In the genomic region with DNA sequence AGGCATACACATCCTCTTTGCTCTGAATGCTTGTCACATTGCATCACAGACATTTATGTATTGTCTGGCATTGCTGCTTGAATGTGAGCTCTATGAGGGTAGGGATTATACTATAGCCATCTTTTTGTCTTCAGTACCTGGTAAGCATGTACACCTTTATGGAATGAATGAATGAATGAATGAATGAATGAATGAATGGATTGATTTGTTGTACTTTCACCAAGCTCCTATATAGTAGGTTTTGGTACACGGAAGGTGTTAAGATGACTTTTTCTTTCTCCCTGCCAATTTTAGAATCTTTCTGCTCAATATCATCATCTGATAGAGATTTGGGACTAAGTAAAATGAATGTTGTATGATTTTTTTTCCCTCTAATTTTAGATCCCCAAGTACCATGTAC, we compare ENCODE assay signal across 25 cellular contexts. TPM values are rescaled to one million over a fixed set of nuclear protein-coding genes. Genes with fewer than 3 reads are reported as not detected.
"Had no signal": no experiment of that assay in that cellular context is flagged by ENCODE, and none has a peak within 500 bp of the region (broad histone marks: within the 10 kb centered on the region; RNA-seq: fewer than 3 reads in every experiment).

No MANE protein-coding gene starts in this region.

- H3K9me3 ChIP-seq: lower lobe of right lung, neutrophil, right atrium auricular region, right lobe of liver, stomach, testis, thyroid gland, transverse colon, upper lobe of right lung had no signal

- H3K36me3 Mint-ChIP-seq: naive thymus-derived CD8-positive, alpha-beta T cell; neural progenitor cell; stimulated activated naive B cell treated with anti-CD40 and anti-IgM and Interleukin-4, amounts not matched to agents 10 μg/mL and 1 μg/mL and 100 μg/mL, for 72 hours had no signal

- H3K4me1 ChIP-seq: lower lobe of right lung, parathyroid adenoma, right lobe of liver, testis, thyroid gland, transverse colon, upper lobe of right lung had no signal

- H3K4me2 ChIP-seq: hepatocyte, neural progenitor cell had no signal

- H3K27me3 ChIP-seq: hepatocyte, neural progenitor cell, right atrium auricular region, right lobe of liver, stomach, testis, thyroid gland, transverse colon, upper lobe of right lung had no signal

- ATAC-seq: lower lobe of right lung; naive thymus-derived CD8-positive, alpha-beta T cell; right lobe of liver; stimulated activated naive B cell treated with anti-CD40 and anti-IgM and Interleukin-4, amounts not matched to agents 10 μg/mL and 1 μg/mL and 100 μg/mL, for 72 hours; stimulated activated naive CD8-positive, alpha-beta T cell treated with anti-CD3 and anti-CD28 coated beads, Interleukin-15, Interleukin-2, amounts not matched to agents 100 U/mL and 50 U/mL, for 24 hours; upper lobe of right lung had no signal

- H3K27ac ChIP-seq: hepatocyte, lower lobe of right lung, neural progenitor cell, neutrophil, parathyroid adenoma, right lobe of liver, stomach, testis, thyroid gland, transverse colon, upper lobe of right lung had no signal

- H3K4me3 Mint-ChIP-seq: naive thymus-derived CD8-positive, alpha-beta T cell; nephron; neural progenitor cell; stimulated activated naive B cell treated with anti-CD40 and anti-IgM and Interleukin-4, amounts not matched to agents 10 μg/mL and 1 μg/mL and 100 μg/mL, for 72 hours had no signal

- H3K79me2 ChIP-seq: hepatocyte, parathyroid adenoma had no signal

- H3K4me3 ChIP-seq: hepatocyte, lower lobe of right lung, neural progenitor cell, right atrium auricular region, right lobe of liver, stomach, testis, thyroid gland, transverse colon, upper lobe of right lung had no signal

- H2AFZ ChIP-seq: hepatocyte, neural progenitor cell, parathyroid adenoma had no signal

- H3K36me3 ChIP-seq: lower lobe of right lung, neural progenitor cell, neutrophil, right atrium auricular region, right lobe of liver, stomach, thyroid gland, transverse colon, upper lobe of right lung had no signal

- H3K9ac ChIP-seq: neural progenitor cell, parathyroid adenoma had no signal

- H3K9me3 Mint-ChIP-seq: naive thymus-derived CD8-positive, alpha-beta T cell; nephron; neural progenitor cell; stimulated activated naive B cell treated with anti-CD40 and anti-IgM and Interleukin-4, amounts not matched to agents 10 μg/mL and 1 μg/mL and 100 μg/mL, for 72 hours had no signal

- H3K4me1 Mint-ChIP-seq: naive thymus-derived CD8-positive, alpha-beta T cell; neural progenitor cell; stimulated activated naive B cell treated with anti-CD40 and anti-IgM and Interleukin-4, amounts not matched to agents 10 μg/mL and 1 μg/mL and 100 μg/mL, for 72 hours had no signal

- H3K27ac Mint-ChIP-seq: naive thymus-derived CD8-positive, alpha-beta T cell; nephron; neural progenitor cell; stimulated activated naive B cell treated with anti-CD40 and anti-IgM and Interleukin-4, amounts not matched to agents 10 μg/mL and 1 μg/mL and 100 μg/mL, for 72 hours had no signal

- DNase-seq: islet precursor cell; lower lobe of right lung; mammary epithelial cell; mesenchymal stem cell; naive thymus-derived CD8-positive, alpha-beta T cell; occipital lobe; right lobe of liver; stimulated activated CD4-positive, alpha-beta T cell treated with anti-CD3 and anti-CD28 coated beads, Interleukin-12 subunit alpha, Interleukin-12 subunit beta, amount 100 ng/mL, for 4 hours; stimulated activated CD4-positive, alpha-beta T cell treated with anti-CD3 and anti-CD28 coated beads, Interleukin-15, amount 100 ng/mL, for 24 hours; stimulated activated CD4-positive, alpha-beta T cell treated with anti-CD3 and anti-CD28 coated beads, Interleukin-2, amount 100 ng/mL, for 24 hours; stimulated activated CD4-positive, alpha-beta T cell treated with anti-CD3 and anti-CD28 coated beads, Interleukin-4, amount 100 ng/mL, for 1 hour; stimulated activated naive B cell treated with anti-CD40 and anti-IgM and Interleukin-4, amounts not matched to agents 10 μg/mL and 1 μg/mL and 100 μg/mL, for 72 hours; stimulated activated naive CD8-positive, alpha-beta T cell treated with anti-CD3 and anti-CD28 coated beads, Interleukin-15, Interleukin-2, amounts not matched to agents 100 U/mL and 50 U/mL, for 24 hours; stomach; testis; thyroid gland; transverse colon; upper lobe of right lung had no signal

- FAIRE-seq: urothelium cell line had no signal

RNA-seq across cellular contexts. Expression of gene LTBP1, which starts 13.5 kb away (rescaled TPM):
- total RNA-seq: naive thymus-derived CD8-positive, alpha-beta T cell had no signal
